In genomic region chr3:11846281-11847034, GRCh38 we compare ENCODE assay signal across 8 cellular contexts. TPM values are rescaled to one million over a fixed set of nuclear protein-coding genes. Genes with fewer than 3 reads are reported as not detected.
A peak's percentile ranks its signal among the peaks of the same experiment; 100 is the strongest.
DNase-seq lines count a peak whose midpoint lies in the region; ATAC-seq, FAIRE-seq and TF ChIP-seq lines count a peak whose summit lies in the region.

A gene with protein sequence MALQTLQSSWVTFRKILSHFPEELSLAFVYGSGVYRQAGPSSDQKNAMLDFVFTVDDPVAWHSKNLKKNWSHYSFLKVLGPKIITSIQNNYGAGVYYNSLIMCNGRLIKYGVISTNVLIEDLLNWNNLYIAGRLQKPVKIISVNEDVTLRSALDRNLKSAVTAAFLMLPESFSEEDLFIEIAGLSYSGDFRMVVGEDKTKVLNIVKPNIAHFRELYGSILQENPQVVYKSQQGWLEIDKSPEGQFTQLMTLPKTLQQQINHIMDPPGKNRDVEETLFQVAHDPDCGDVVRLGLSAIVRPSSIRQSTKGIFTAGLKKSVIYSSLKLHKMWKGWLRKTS (minus strand): TSS chr3:11846885. CDS start chr3:11846636, 249 bp downstream.

- DNase-seq in GM12891 (ENCODE audit: insufficient read length, low spot score) (peak; percentile 78), NCI-H1417 (lab: John Stamatoyannopoulos, UW) (peak; percentile 78 to 89 (median 86)), T-helper 1 cell (peak; percentile 69 to 92 (median 77)), amniotic stem cell (lab: John Stamatoyannopoulos, UW) (peak; percentile 85), left ventricle myocardium inferior (peak; percentile 92), prostate gland (ENCODE audit: low spot score) (peak; percentile 87)

- intact Hi-C loops in left ventricle myocardium inferior (cut with micrococcal nuclease) (no loop called here), prostate gland (cut with DNase I) (loop anchor here (10.0 kb wide), 1 partner anchor 192 kb away; no protein-coding TSS in a partner anchor)

- H3K4me1 ChIP-seq in left ventricle myocardium inferior (peaks cover 34% of the 10 kb centered on the region), prostate gland (replicated peaks) (peaks cover 9% of the 10 kb centered on the region), urinary bladder (ENCODE audit: insufficient read depth) (no peaks in the 10 kb centered on the region)

- TF ChIP-seq CTCF in left ventricle myocardium inferior (IDR thresholded peaks at IDR 0.05; ENCODE audit: borderline replicate concordance): peak; percentile 92
- TF ChIP-seq CTCF in prostate gland (IDR thresholded peaks at IDR 0.05): peak; percentile 35 to 88 (median 70)

- H3K4me3 ChIP-seq in left ventricle myocardium inferior (peak within 1 kb of the TSS; percentile 87), prostate gland (peak within 1 kb of the TSS; percentile 75 to 79), urinary bladder (ENCODE audit: low read depth, low read length) (peak within 1 kb of the TSS; percentile 60)

- WGBS in prostate gland: under 1% methylated on average over 57 of the region's 58 CpGs
- under 1% methylated on average over 58 of the region's 58 CpGs for WGBS in urinary bladder

- H3K27me3 ChIP-seq in left ventricle myocardium inferior (ENCODE audit: low read depth) (no peaks in the 10 kb centered on the region), prostate gland (replicated peaks; ENCODE audit: insufficient read depth) (no peaks in the 10 kb centered on the region)

- TF ChIP-seq POLR2A in GM12891 (IDR thresholded peaks at IDR 0.05; ENCODE audit: low read depth, low read length): peak; percentile 96
- peak; percentile 49 for TF ChIP-seq POLR2A in prostate gland (IDR thresholded peaks at IDR 0.05)

- H3K36me3 ChIP-seq in left ventricle myocardium inferior (peaks cover 29% of the 10 kb centered on the region), prostate gland (no peaks in the 10 kb centered on the region), urinary bladder (ENCODE audit: insufficient read depth) (peaks cover 5% of the 10 kb centered on the region)

- ATAC-seq in HG02763 (IDR thresholded peaks at IDR 0.05; ENCODE audit: unreplicated experiment): peak; percentile 100

- peak; percentile 95 for FAIRE-seq in GM12891 (lab: Jason Lieb, UNC)

- H3K27ac ChIP-seq in left ventricle myocardium inferior (replicated peaks) (peak within 1 kb of the TSS; percentile 92), prostate gland (peak within 1 kb of the TSS; percentile 81 to 83), urinary bladder (ENCODE audit: low read depth) (peak within 1 kb of the TSS; percentile 77)

- H3K9me3 ChIP-seq in left ventricle myocardium inferior (replicated peaks) (no peaks in the 10 kb centered on the region), prostate gland (no peaks in the 10 kb centered on the region)

TF ChIP-seq in GM12891, 5 proteins besides CTCF, POLR2A, EP300 and RAD21:
- TF ChIP-seq POLR2AphosphoS5 (IDR thresholded peaks at IDR 0.05; ENCODE audit: low read depth, low read length) (peak; percentile 98), POU2F2 (IDR thresholded peaks at IDR 0.05; ENCODE audit: low read depth, low read length) (peak; percentile 69), SPI1 (IDR thresholded peaks at IDR 0.05; ENCODE audit: low read depth, low read length) (no peak), TAF1 (IDR thresholded peaks at IDR 0.05; ENCODE audit: low read depth, low read length) (peak; percentile 96), PAX5 (IDR thresholded peaks at IDR 0.05; ENCODE audit: insufficient read depth, low read length, severe bottlenecking) (peak; percentile 9)

RNA-seq across cellular contexts. Expression of the gene that starts here (rescaled TPM):
- polyA plus RNA-seq in GM12891 (2012; ENCODE audit: low read depth, missing spikeins): 12.5 TPM
- 11.1 TPM for total RNA-seq in left ventricle myocardium inferior
- 10 to 100 TPM; 11.2 to 18.8 TPM for total RNA-seq in prostate gland
- total RNA-seq in urinary bladder: 17.4 TPM
- polyA plus RNA-seq in urinary bladder: 14.3 TPM

Comparison
In these comparisons a context has a peak if more than half of its experiments do, and no peak if none do; other contexts are left out.
1. Peak in every context shown above with its lines: DNase-seq, ATAC-seq, H3K4me3 ChIP-seq and H3K27ac ChIP-seq.